1 cellular context compared by ENCODE assay signal in the genomic region with DNA sequence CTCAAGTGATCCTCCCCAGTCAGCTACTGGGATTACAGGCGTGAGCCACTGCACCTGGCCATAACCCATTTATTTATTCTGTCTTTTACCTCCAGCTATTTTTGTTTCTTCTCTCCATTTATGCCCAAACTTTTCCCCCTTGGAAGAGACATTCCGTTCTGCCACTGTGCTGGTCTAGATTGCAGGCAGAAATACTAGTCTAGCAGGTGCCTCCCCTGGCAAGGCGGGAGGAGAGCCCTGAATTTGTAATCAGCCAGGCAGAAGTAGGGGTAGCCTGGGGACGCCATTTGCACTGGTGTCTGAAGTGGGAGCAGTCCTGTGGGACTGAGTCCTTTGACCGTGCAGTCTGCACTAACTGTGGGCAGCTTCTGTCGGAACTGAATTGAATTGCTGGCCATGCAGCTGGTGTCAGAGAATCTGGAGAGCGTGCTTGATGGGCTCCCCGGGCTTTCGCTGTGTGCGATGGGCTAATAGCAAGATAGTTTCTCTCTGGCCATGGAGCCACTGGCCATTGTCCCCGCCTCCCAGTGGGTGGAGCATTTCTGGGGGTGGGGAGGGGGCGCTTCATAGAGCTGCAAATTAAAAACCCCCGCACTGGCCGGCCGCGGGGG.
TF ChIP-seq lines count a peak whose summit lies in the region.

No MANE protein-coding gene starts in this region.

TF ChIP-seq in HepG2, 621 proteins besides CTCF, POLR2A, EP300 and RAD21:
- TF ChIP-seq PHB2 (IDR thresholded peaks at IDR 0.05; ENCODE audit: partially characterized antibody) (no peak), WIZ (CRISPR knock-in tag; IDR thresholded peaks at IDR 0.05) (0 out of 2 replicates have a peak, but pooled peaks have one; percentile 5), SMAD9 (CRISPR knock-in tag; IDR thresholded peaks at IDR 0.05) (no peak), ESRRA (CRISPR knock-in tag; IDR thresholded peaks at IDR 0.05; ENCODE audit: low read depth) (no peak)
- TF ChIP-seq, protein P1, sequence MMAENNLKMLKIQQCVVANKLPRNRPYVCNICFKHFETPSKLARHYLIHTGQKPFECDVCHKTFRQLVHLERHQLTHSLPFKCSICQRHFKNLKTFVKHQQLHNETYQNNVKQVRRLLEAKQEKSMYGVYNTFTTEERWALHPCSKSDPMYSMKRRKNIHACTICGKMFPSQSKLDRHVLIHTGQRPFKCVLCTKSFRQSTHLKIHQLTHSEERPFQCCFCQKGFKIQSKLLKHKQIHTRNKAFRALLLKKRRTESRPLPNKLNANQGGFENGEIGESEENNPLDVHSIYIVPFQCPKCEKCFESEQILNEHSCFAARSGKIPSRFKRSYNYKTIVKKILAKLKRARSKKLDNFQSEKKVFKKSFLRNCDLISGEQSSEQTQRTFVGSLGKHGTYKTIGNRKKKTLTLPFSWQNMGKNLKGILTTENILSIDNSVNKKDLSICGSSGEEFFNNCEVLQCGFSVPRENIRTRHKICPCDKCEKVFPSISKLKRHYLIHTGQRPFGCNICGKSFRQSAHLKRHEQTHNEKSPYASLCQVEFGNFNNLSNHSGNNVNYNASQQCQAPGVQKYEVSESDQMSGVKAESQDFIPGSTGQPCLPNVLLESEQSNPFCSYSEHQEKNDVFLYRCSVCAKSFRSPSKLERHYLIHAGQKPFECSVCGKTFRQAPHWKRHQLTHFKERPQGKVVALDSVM (CRISPR knock-in tag; IDR thresholded peaks at IDR 0.05) = 0 out of 2 replicates have a peak, but pooled peaks have one; percentile 15
- TF ChIP-seq, protein P2, sequence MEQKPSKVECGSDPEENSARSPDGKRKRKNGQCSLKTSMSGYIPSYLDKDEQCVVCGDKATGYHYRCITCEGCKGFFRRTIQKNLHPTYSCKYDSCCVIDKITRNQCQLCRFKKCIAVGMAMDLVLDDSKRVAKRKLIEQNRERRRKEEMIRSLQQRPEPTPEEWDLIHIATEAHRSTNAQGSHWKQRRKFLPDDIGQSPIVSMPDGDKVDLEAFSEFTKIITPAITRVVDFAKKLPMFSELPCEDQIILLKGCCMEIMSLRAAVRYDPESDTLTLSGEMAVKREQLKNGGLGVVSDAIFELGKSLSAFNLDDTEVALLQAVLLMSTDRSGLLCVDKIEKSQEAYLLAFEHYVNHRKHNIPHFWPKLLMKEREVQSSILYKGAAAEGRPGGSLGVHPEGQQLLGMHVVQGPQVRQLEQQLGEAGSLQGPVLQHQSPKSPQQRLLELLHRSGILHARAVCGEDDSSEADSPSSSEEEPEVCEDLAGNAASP (CRISPR knock-in tag; IDR thresholded peaks at IDR 0.05; ENCODE audit: borderline replicate concordance) = no peak
